In genomic region chr3:15860014-15860934, GRCh38 we compare ENCODE assay signal across 1 cellular context.
TF ChIP-seq lines count a peak whose summit lies in the region.

No MANE protein-coding gene starts in this region.

TF ChIP-seq in K562, 482 proteins besides CTCF, POLR2A, EP300 and RAD21 (continued from another document and continues in another):
- TF ChIP-seq PRDM10 (IDR thresholded peaks at IDR 0.05; ENCODE audit: partially characterized antibody) (peak; percentile 47), CREB1 (IDR thresholded peaks at IDR 0.05) (peak; percentile 7; the same call in 1 of the 2 replicates), CREB1 (CRISPR knock-in tag; IDR thresholded peaks at IDR 0.05) (no peak), ATF6 (CRISPR knock-in tag; IDR thresholded peaks at IDR 0.05) (peak; percentile 73; the same call in 1 of the 2 replicates), ZBTB7A (IDR thresholded peaks at IDR 0.05; ENCODE audit: borderline replicate concordance, control insufficient read depth, low read depth, low read length) (peak; percentile 86), SIN3A (IDR thresholded peaks at IDR 0.05; ENCODE audit: borderline replicate concordance in 2 of 2, control insufficient read depth in 1 of 2, low read depth in 2 of 2, low read length in 2 of 2) (peak in 1 of 2 experiments; percentile 7; a peak in 1 of 4 replicates), PHF8 (IDR thresholded peaks at IDR 0.05; ENCODE audit: borderline replicate concordance, low read length) (peak; percentile 42; the same call in 1 of the 2 replicates), GTF2A2 (tag; IDR thresholded peaks at IDR 0.05) (no peak), LARP7 (IDR thresholded peaks at IDR 0.05) (0 out of 2 replicates have a peak, but pooled peaks have one; percentile 34), STAT5A (IDR thresholded peaks at IDR 0.05; ENCODE audit: borderline replicate concordance, low read length) (no peak; the same call in 1 of the 2 replicates), TRIM24 (IDR thresholded peaks at IDR 0.05) (0 out of 4 replicates have a peak, but pooled peaks have one; percentile 7 to 17), NKRF (IDR thresholded peaks at IDR 0.05; ENCODE audit: borderline replicate concordance) (peak; percentile 79), KLF10 (CRISPR knock-in tag; IDR thresholded peaks at IDR 0.05) (no peak), NCOA1 (IDR thresholded peaks at IDR 0.05; ENCODE audit: low read depth) (no peak), CBFA2T3 (IDR thresholded peaks at IDR 0.05) (no peak), ETS1 (conservative IDR thresholded peaks at IDR 0.05; ENCODE audit: control insufficient read depth, low read depth, low read length) (peak; percentile 41; the same call in 1 of the 2 replicates), SUPT5H (IDR thresholded peaks at IDR 0.05) (peak; percentile 58; the same call in 1 of the 2 replicates), AFF4 (CRISPR knock-in tag; IDR thresholded peaks at IDR 0.05) (no peak; the same call in 1 of the 2 replicates), MAX (CRISPR knock-in tag; IDR thresholded peaks at IDR 0.05) (peak; percentile 82), ZNF79 (CRISPR knock-in tag; IDR thresholded peaks at IDR 0.05; ENCODE audit: low read depth) (no peak), NR1H2 (CRISPR knock-in tag; IDR thresholded peaks at IDR 0.05) (no peak), FOXK2 (conservative IDR thresholded peaks at IDR 0.05 in 1 of 2, IDR thresholded peaks at IDR 0.05 in 1 of 2; ENCODE audit: low read depth in 2 of 2) (0 out of 4 replicates have a peak, but pooled peaks have one; percentile 4 to 20), RNF2 (IDR thresholded peaks at IDR 0.05) (peak; percentile 15; the same call in 1 of the 2 replicates), EP400 (IDR thresholded peaks at IDR 0.05) (peak; percentile 92), FOXP1 (CRISPR knock-in tag; IDR thresholded peaks at IDR 0.05) (peak; percentile 2; the same call in 1 of the 2 replicates), ZBTB12 (CRISPR knock-in tag; IDR thresholded peaks at IDR 0.05) (no peak), HBP1 (CRISPR knock-in tag; IDR thresholded peaks at IDR 0.05) (peak; percentile 76; the same call in 1 of the 2 replicates), YY1 (IDR thresholded peaks at IDR 0.05; ENCODE audit: borderline replicate concordance in 1 of 3, control insufficient read depth in 1 of 3, extremely low read depth in 1 of 3, insufficient read depth in 3 of 3, insufficient read length in 1 of 3, insufficient replicate concordance in 2 of 3, low read depth in 1 of 3, low read length in 2 of 3) (peak in 1 of 3 experiments; percentile 7), MYC (IDR thresholded peaks at IDR 0.05; ENCODE audit: low read depth, low read length) (peak; percentile 88), MYC (CRISPR knock-in tag; IDR thresholded peaks at IDR 0.05; ENCODE audit: borderline replicate concordance, low read depth) (0 out of 2 replicates have a peak, but pooled peaks have one; percentile 33), FOXJ3 (CRISPR knock-in tag; IDR thresholded peaks at IDR 0.05) (no peak), NFIC (IDR thresholded peaks at IDR 0.05) (peak; percentile 32; the same call in 1 of the 2 replicates), KDM5B (IDR thresholded peaks at IDR 0.05; ENCODE audit: insufficient replicate concordance, low read depth, low read length) (peak; percentile 40), PCBP1 (IDR thresholded peaks at IDR 0.05; ENCODE audit: low read depth, low read length, poor library complexity, severe bottlenecking) (no peak), ZNF507 (tag; conservative IDR thresholded peaks at IDR 0.05) (no peak), ZBTB17 (CRISPR knock-in tag; IDR thresholded peaks at IDR 0.05) (peak; percentile 64; the same call in 1 of the 2 replicates), HDAC1 (IDR thresholded peaks at IDR 0.05) (peak in 1 of 2 experiments; percentile 86; a peak in 2 of 4 replicates), HNRNPL (IDR thresholded peaks at IDR 0.05; ENCODE audit: low read depth, low read length) (0 out of 2 replicates have a peak, but pooled peaks have one; percentile 62), CTBP1 (IDR thresholded peaks at IDR 0.05; ENCODE audit: borderline replicate concordance) (peak; percentile 32; the same call in 1 of the 2 replicates), RBM22 (IDR thresholded peaks at IDR 0.05; ENCODE audit: low read depth, low read length, poor library complexity, severe bottlenecking) (peak; percentile 21), TEAD1 (CRISPR knock-in tag; IDR thresholded peaks at IDR 0.05) (peak in 1 of 2 experiments; percentile 71; a peak in 1 of 4 replicates)
